11 cellular contexts compared by ENCODE assay signal in the genomic region with DNA sequence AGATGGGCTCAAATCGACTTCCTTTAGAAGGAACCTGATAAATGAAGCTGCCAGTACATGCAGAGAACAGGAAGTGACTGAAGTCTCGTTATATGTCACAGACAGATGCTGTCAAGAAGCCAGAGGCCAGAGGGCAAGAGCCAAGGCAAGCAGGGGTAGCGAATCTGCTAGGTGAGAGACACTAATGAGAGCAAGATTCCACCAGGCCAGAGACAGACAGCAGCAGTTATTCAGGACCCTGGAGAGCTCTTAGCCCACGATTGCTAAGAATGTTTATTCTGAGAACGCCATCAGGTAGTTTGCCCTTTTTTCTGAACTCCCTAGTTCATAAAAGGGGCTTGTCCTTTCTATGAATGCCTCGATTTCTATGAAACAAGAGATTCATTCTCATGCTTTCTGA.
A peak's percentile ranks its signal among the peaks of the same experiment; 100 is the strongest.
DNase-seq lines count a peak whose midpoint lies in the region; ATAC-seq and TF ChIP-seq lines count a peak whose summit lies in the region.
"Had no signal": no experiment of that assay in that cellular context is flagged by ENCODE, and none has a peak within 500 bp of the region (broad histone marks: within the 10 kb centered on the region; RNA-seq: fewer than 3 reads in every experiment).

No MANE protein-coding gene starts in this region.

- no peak overlapping the region for H3K23ac ChIP-seq in mesendoderm (ENCODE audit: low read length)

- ATAC-seq in lower lobe of right lung (no peak), omental fat pad (ENCODE audit: low FRiP score) (no peak)

- H3K79me2 ChIP-seq in Karpas-422 (ENCODE audit: low read length) (no peaks in the 10 kb centered on the region), mesendoderm (ENCODE audit: control insufficient read depth, insufficient read depth, low read length) (no peaks in the 10 kb centered on the region)

- H3K79me1 ChIP-seq in mesendoderm (ENCODE audit: low read length): no peaks in the 10 kb centered on the region

- intact Hi-C loops in lower lobe of right lung (cut with DNase I): no loop called here

- no peak overlapping the region for H4K8ac ChIP-seq in mesendoderm (ENCODE audit: low read depth, low read length)

- H2BK15ac ChIP-seq in mesendoderm (replicated peaks; ENCODE audit: low read depth): no peak overlapping the region

- H2BK120ac ChIP-seq in mesendoderm (ENCODE audit: low read depth, low read length): no peak overlapping the region

- no peak overlapping the region for H3K9ac ChIP-seq in Karpas-422 (ENCODE audit: low read length)
- H3K9ac ChIP-seq in mesendoderm (ENCODE audit: low read length): no peak overlapping the region

- no peaks in the 10 kb centered on the region for H4K20me1 ChIP-seq in Karpas-422 (ENCODE audit: insufficient read depth, low read depth, low read length)

- H3K27me3 ChIP-seq in Karpas-422 (ENCODE audit: low read length): no peaks in the 10 kb centered on the region
- H3K27me3 ChIP-seq in mesendoderm (ENCODE audit: insufficient read depth, low read length, poor library complexity): no peaks in the 10 kb centered on the region
- no peaks in the 10 kb centered on the region for H3K27me3 ChIP-seq in lower lobe of right lung (ENCODE audit: low read depth)
- H3K27me3 ChIP-seq: right lobe of liver, stomach had no signal

- H3K9me3 ChIP-seq in Karpas-422 (ENCODE audit: low read length) (no peaks in the 10 kb centered on the region), lower lobe of right lung (no peaks in the 10 kb centered on the region)
- H3K9me3 ChIP-seq: right lobe of liver, stomach had no signal

- no peak overlapping the region for H3K4ac ChIP-seq in mesendoderm (ENCODE audit: low read depth, low read length)

- H3K18ac ChIP-seq in mesendoderm (ENCODE audit: low read length): no peak overlapping the region

- H3K36me3 ChIP-seq in Karpas-422 (ENCODE audit: insufficient read depth, low read length) (no peaks in the 10 kb centered on the region), mesendoderm (ENCODE audit: control insufficient read depth, insufficient read depth, low read length) (no peaks in the 10 kb centered on the region), lower lobe of right lung (no peaks in the 10 kb centered on the region)
- H3K36me3 ChIP-seq: right lobe of liver, stomach had no signal

- H3K56ac ChIP-seq in mesendoderm (ENCODE audit: low read length): no peak overlapping the region

- no peak overlapping the region for H4K5ac ChIP-seq in mesendoderm (ENCODE audit: low read length)

- H3K4me3 ChIP-seq in Karpas-422 (ENCODE audit: low read length): no peak overlapping the region
- H3K4me3 ChIP-seq in mesendoderm (ENCODE audit: low read length): no peak overlapping the region
- H3K4me3 ChIP-seq in lower lobe of right lung: no peak overlapping the region
- H3K4me3 ChIP-seq: right lobe of liver, stomach had no signal

- WGBS in mesendoderm (ENCODE audit: extremely low coverage, insufficient coverage, low lambda C conversion rate): no CpG with 5 or more reads among the region's 6 CpGs

- no peak for TF ChIP-seq CTCF in lower lobe of right lung (IDR thresholded peaks at IDR 0.05)
- TF ChIP-seq CTCF in omental fat pad (IDR thresholded peaks at IDR 0.05): no peak

- no peak overlapping the region for H3K27ac ChIP-seq in Karpas-422 (ENCODE audit: low read length)
- no peak overlapping the region for H3K27ac ChIP-seq in mesendoderm (ENCODE audit: low read depth, low read length)
- no peak overlapping the region for H3K27ac ChIP-seq in lower lobe of right lung
- H3K27ac ChIP-seq: right lobe of liver, stomach had no signal

- H3K4me1 ChIP-seq in Karpas-422 (ENCODE audit: low read length) (no peaks in the 10 kb centered on the region), mesendoderm (ENCODE audit: control insufficient read depth, low read depth, low read length) (no peaks in the 10 kb centered on the region), lower lobe of right lung (no peaks in the 10 kb centered on the region)
- H3K4me1 ChIP-seq: right lobe of liver, stomach had no signal

- H2AFZ ChIP-seq in Karpas-422 (ENCODE audit: low read length): no peak overlapping the region

- H2AK5ac ChIP-seq in mesendoderm (ENCODE audit: low read length): no peak overlapping the region

- DNase-seq in NCI-H510A treated with DMSO at 0.1 percent for 48 hours (lab: John Stamatoyannopoulos, UW): peak; percentile 4
- no peak for DNase-seq in NCI-H510A (lab: John Stamatoyannopoulos, UW)
- DNase-seq in Karpas-422: peak; percentile 58
- peak; percentile 1 for DNase-seq in amniotic epithelial cell (ENCODE audit: low read depth)
- DNase-seq in mesendoderm: peak; percentile 59
- no peak for DNase-seq in lower lobe of right lung
- no peak for DNase-seq in NCI-H748 treated with DMSO at 0.1 percent for 48 hours (lab: John Stamatoyannopoulos, UW)
- DNase-seq in omental fat pad (ENCODE audit: low spot score): no peak
- DNase-seq: NCI-H1930, right lobe of liver, stomach had no signal

- no peak overlapping the region for H2BK5ac ChIP-seq in mesendoderm (ENCODE audit: low read length)

- H3K4me2 ChIP-seq in Karpas-422 (ENCODE audit: low read depth, low read length, poor library complexity, severe bottlenecking) (no peak overlapping the region), mesendoderm (ENCODE audit: low read length) (no peak overlapping the region)

- H3K9me2 ChIP-seq in Karpas-422 (replicated peaks; ENCODE audit: insufficient read depth, low read length): no peaks in the 10 kb centered on the region

Comparison
In these comparisons a context has a peak if more than half of its experiments do, and no peak if none do; other contexts are left out.
1. DNase-seq: peak in NCI-H510A treated with DMSO at 0.1 percent for 48 hours (single experiment), Karpas-422 (single experiment), amniotic epithelial cell (single experiment) and mesendoderm (single experiment); none in NCI-H510A (single experiment), lower lobe of right lung (single experiment), NCI-H748 treated with DMSO at 0.1 percent for 48 hours (single experiment) and omental fat pad (single experiment).